3 cellular contexts compared by ENCODE assay signal in the genomic region with DNA sequence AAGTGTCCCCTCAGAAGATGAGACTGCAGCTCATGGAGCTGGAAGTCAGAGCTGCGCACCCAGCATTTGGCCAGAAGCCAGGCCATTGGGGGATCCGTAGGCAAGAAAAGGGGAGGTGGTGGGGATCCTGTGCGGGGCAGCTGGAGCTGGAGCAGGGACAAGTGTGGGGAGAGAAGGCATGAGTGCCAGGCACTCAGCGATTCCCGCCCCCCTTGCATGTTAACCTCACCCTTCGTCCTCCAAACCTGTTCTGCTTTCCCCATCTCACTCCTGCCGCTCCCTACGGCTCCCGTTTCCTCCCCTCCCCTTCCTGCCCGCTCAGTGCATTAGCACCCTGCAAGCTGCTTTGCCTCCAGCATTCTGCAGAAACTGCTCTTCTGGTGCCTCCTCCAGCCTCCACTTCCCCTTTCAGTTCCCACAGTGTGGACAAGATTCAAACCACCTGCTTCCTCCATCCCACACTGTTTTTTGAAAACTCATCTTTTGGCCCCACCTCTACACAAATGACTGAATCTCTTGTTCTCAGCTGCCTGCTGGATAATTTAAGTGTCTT.
TF ChIP-seq lines count a peak whose summit lies in the region.

No MANE protein-coding gene starts in this region.

TF ChIP-seq in SK-N-SH treated with all-trans-retinoic acid at 6 μM for 48 hours, 23 proteins besides CTCF, POLR2A, EP300 and RAD21 (continued from another document and continues in another):
- TF ChIP-seq SNAI2 (CRISPR knock-in tag; IDR thresholded peaks at IDR 0.05), result no peak
- no peak for TF ChIP-seq ESRRG (CRISPR knock-in tag; IDR thresholded peaks at IDR 0.05)
- TF ChIP-seq ZFP30 (CRISPR knock-in tag; IDR thresholded peaks at IDR 0.05), result no peak
- TF ChIP-seq, protein P1, sequence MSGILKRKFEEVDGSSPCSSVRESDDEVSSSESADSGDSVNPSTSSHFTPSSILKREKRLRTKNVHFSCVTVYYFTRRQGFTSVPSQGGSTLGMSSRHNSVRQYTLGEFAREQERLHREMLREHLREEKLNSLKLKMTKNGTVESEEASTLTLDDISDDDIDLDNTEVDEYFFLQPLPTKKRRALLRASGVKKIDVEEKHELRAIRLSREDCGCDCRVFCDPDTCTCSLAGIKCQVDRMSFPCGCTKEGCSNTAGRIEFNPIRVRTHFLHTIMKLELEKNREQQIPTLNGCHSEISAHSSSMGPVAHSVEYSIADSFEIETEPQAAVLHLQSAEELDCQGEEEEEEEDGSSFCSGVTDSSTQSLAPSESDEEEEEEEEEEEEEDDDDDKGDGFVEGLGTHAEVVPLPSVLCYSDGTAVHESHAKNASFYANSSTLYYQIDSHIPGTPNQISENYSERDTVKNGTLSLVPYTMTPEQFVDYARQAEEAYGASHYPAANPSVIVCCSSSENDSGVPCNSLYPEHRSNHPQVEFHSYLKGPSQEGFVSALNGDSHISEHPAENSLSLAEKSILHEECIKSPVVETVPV (CRISPR knock-in tag; IDR thresholded peaks at IDR 0.05), result no peak
- no peak for TF ChIP-seq ZNF70 (CRISPR knock-in tag; IDR thresholded peaks at IDR 0.05)
- TF ChIP-seq, protein P2, sequence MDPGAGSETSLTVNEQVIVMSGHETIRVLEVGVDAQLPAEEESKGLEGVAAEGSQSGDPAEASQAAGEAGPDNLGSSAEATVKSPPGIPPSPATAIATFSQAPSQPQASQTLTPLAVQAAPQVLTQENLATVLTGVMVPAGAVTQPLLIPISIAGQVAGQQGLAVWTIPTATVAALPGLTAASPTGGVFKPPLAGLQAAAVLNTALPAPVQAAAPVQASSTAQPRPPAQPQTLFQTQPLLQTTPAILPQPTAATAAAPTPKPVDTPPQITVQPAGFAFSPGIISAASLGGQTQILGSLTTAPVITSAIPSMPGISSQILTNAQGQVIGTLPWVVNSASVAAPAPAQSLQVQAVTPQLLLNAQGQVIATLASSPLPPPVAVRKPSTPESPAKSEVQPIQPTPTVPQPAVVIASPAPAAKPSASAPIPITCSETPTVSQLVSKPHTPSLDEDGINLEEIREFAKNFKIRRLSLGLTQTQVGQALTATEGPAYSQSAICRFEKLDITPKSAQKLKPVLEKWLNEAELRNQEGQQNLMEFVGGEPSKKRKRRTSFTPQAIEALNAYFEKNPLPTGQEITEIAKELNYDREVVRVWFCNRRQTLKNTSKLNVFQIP (CRISPR knock-in tag; IDR thresholded peaks at IDR 0.05; ENCODE audit: borderline replicate concordance, low read depth), result no peak
- TF ChIP-seq, protein P3, sequence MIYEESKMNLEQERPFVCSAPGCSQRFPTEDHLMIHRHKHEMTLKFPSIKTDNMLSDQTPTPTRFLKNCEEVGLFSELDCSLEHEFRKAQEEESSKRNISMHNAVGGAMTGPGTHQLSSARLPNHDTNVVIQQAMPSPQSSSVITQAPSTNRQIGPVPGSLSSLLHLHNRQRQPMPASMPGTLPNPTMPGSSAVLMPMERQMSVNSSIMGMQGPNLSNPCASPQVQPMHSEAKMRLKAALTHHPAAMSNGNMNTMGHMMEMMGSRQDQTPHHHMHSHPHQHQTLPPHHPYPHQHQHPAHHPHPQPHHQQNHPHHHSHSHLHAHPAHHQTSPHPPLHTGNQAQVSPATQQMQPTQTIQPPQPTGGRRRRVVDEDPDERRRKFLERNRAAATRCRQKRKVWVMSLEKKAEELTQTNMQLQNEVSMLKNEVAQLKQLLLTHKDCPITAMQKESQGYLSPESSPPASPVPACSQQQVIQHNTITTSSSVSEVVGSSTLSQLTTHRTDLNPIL (CRISPR knock-in tag; IDR thresholded peaks at IDR 0.05; ENCODE audit: low read depth), result no peak
- TF ChIP-seq OSR1 (CRISPR knock-in tag; IDR thresholded peaks at IDR 0.05), result no peak

TF ChIP-seq in SK-N-SH, 30 proteins besides CTCF, POLR2A, EP300 and RAD21 (continued from another document):
- no peak for TF ChIP-seq NFIC (IDR thresholded peaks at IDR 0.05; ENCODE audit: borderline replicate concordance)
- no peak for TF ChIP-seq FOXM1 (IDR thresholded peaks at IDR 0.05; ENCODE audit: low read depth)
- no peak for TF ChIP-seq NRF1 (IDR thresholded peaks at IDR 0.05; ENCODE audit: low read depth, low read length)
- TF ChIP-seq, protein P4, sequence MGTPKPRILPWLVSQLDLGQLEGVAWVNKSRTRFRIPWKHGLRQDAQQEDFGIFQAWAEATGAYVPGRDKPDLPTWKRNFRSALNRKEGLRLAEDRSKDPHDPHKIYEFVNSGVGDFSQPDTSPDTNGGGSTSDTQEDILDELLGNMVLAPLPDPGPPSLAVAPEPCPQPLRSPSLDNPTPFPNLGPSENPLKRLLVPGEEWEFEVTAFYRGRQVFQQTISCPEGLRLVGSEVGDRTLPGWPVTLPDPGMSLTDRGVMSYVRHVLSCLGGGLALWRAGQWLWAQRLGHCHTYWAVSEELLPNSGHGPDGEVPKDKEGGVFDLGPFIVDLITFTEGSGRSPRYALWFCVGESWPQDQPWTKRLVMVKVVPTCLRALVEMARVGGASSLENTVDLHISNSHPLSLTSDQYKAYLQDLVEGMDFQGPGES (IDR thresholded peaks at IDR 0.05; ENCODE audit: low read depth, low read length), result no peak
- no peak for TF ChIP-seq JUND (IDR thresholded peaks at IDR 0.05)
- TF ChIP-seq, protein P5, sequence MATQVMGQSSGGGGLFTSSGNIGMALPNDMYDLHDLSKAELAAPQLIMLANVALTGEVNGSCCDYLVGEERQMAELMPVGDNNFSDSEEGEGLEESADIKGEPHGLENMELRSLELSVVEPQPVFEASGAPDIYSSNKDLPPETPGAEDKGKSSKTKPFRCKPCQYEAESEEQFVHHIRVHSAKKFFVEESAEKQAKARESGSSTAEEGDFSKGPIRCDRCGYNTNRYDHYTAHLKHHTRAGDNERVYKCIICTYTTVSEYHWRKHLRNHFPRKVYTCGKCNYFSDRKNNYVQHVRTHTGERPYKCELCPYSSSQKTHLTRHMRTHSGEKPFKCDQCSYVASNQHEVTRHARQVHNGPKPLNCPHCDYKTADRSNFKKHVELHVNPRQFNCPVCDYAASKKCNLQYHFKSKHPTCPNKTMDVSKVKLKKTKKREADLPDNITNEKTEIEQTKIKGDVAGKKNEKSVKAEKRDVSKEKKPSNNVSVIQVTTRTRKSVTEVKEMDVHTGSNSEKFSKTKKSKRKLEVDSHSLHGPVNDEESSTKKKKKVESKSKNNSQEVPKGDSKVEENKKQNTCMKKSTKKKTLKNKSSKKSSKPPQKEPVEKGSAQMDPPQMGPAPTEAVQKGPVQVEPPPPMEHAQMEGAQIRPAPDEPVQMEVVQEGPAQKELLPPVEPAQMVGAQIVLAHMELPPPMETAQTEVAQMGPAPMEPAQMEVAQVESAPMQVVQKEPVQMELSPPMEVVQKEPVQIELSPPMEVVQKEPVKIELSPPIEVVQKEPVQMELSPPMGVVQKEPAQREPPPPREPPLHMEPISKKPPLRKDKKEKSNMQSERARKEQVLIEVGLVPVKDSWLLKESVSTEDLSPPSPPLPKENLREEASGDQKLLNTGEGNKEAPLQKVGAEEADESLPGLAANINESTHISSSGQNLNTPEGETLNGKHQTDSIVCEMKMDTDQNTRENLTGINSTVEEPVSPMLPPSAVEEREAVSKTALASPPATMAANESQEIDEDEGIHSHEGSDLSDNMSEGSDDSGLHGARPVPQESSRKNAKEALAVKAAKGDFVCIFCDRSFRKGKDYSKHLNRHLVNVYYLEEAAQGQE (IDR thresholded peaks at IDR 0.05; ENCODE audit: low read depth, low read length), result no peak
- no peak for TF ChIP-seq MEF2A (IDR thresholded peaks at IDR 0.05; ENCODE audit: borderline replicate concordance, low read depth)
- no peak for TF ChIP-seq EZH2phosphoT487 (IDR thresholded peaks at IDR 0.05; ENCODE audit: borderline replicate concordance, low read depth)
- TF ChIP-seq TCF12 (IDR thresholded peaks at IDR 0.05), result no peak
- TF ChIP-seq ELF1 (IDR thresholded peaks at IDR 0.05), result no peak
- TF ChIP-seq, protein P6, sequence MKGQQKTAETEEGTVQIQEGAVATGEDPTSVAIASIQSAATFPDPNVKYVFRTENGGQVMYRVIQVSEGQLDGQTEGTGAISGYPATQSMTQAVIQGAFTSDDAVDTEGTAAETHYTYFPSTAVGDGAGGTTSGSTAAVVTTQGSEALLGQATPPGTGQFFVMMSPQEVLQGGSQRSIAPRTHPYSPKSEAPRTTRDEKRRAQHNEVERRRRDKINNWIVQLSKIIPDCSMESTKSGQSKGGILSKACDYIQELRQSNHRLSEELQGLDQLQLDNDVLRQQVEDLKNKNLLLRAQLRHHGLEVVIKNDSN (IDR thresholded peaks at IDR 0.05; ENCODE audit: borderline replicate concordance, low read depth), result no peak
- no peak for TF ChIP-seq FOSL2 (IDR thresholded peaks at IDR 0.05; ENCODE audit: borderline replicate concordance, low read depth)
- no peak for TF ChIP-seq TAF1 (IDR thresholded peaks at IDR 0.05; ENCODE audit: borderline replicate concordance, low read depth, low read length)
- no peak for TF ChIP-seq TEAD4 (IDR thresholded peaks at IDR 0.05; ENCODE audit: borderline replicate concordance, insufficient read depth)
- TF ChIP-seq SIN3A (IDR thresholded peaks at IDR 0.05; ENCODE audit: borderline replicate concordance, low read depth, low read length), result no peak

TF ChIP-seq in HEK293, 187 proteins besides CTCF, POLR2A, EP300 and RAD21 (continued from another document):
- TF ChIP-seq, protein P7, sequence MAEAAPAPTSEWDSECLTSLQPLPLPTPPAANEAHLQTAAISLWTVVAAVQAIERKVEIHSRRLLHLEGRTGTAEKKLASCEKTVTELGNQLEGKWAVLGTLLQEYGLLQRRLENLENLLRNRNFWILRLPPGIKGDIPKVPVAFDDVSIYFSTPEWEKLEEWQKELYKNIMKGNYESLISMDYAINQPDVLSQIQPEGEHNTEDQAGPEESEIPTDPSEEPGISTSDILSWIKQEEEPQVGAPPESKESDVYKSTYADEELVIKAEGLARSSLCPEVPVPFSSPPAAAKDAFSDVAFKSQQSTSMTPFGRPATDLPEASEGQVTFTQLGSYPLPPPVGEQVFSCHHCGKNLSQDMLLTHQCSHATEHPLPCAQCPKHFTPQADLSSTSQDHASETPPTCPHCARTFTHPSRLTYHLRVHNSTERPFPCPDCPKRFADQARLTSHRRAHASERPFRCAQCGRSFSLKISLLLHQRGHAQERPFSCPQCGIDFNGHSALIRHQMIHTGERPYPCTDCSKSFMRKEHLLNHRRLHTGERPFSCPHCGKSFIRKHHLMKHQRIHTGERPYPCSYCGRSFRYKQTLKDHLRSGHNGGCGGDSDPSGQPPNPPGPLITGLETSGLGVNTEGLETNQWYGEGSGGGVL (tag by site-specific recombination; IDR thresholded peaks at IDR 0.05), result 0 out of 2 replicates have a peak, but pooled peaks have one; percentile 27
- no peak for TF ChIP-seq ZFP41 (tag by site-specific recombination; IDR thresholded peaks at IDR 0.05; ENCODE audit: borderline replicate concordance)
